Comparison of ENCODE assay signal across 8 cellular contexts in genomic region chr11:65501530-65502273, GRCh38. TPM values are rescaled to one million over a fixed set of nuclear protein-coding genes. Genes with fewer than 3 reads are reported as not detected.
DNase-seq lines count a peak whose midpoint lies in the region; ATAC-seq and TF ChIP-seq lines count a peak whose summit lies in the region.

No MANE protein-coding gene starts in this region.

- peaks cover 26 to 61% (median 36%) of the 10 kb centered on the region in 4 donors for H3K4me1 Mint-ChIP-seq in CD4-positive, alpha-beta memory T cell
- H3K4me1 Mint-ChIP-seq in CD14-positive monocyte, result peaks cover 32% of the 10 kb centered on the region

- intact Hi-C loops in CD4-positive, alpha-beta memory T cell (cut with micrococcal nuclease), result no loop called here
- intact Hi-C loops in CD14-positive monocyte (cut with micrococcal nuclease), result no loop called here

- ATAC-seq in GM21381 (IDR thresholded peaks at IDR 0.05; ENCODE audit: unreplicated experiment) (no peak), HG03280 (IDR thresholded peaks at IDR 0.05; ENCODE audit: unreplicated experiment) (no peak)

- no peak overlapping the region for H3K4me3 Mint-ChIP-seq in CD4-positive, alpha-beta memory T cell
- H3K4me3 Mint-ChIP-seq in CD14-positive monocyte, result no peak overlapping the region

- peak overlapping the region; percentile 97 for H3K27ac ChIP-seq in CD4-positive, alpha-beta memory T cell (ENCODE audit: low read depth, low read length)
- H3K27ac ChIP-seq in muscle layer of colon (ENCODE audit: low read depth, low read length), result peak overlapping the region; percentile 98

- H3K36me3 ChIP-seq in CD4-positive, alpha-beta memory T cell (ENCODE audit: insufficient read depth, low read length), result peaks cover 64% of the 10 kb centered on the region
- peaks cover 61% of the 10 kb centered on the region for H3K36me3 ChIP-seq in muscle layer of colon (ENCODE audit: insufficient read depth, low read length)

- POLR2A ChIA-PET in CD4-positive, alpha-beta memory T cell (lab: Charles Lee; ENCODE audit: partially characterized antibody), result interaction anchor here (0.9 to 27.2 kb wide), 24 partner anchors 7 to 168 kb away, joined by 3 to 3839 read pairs (median 7); partner anchors contain the start of genes DPF2, EHBP1L1, FRMD8 and MAP3K11

- H3K9me3 Mint-ChIP-seq in CD4-positive, alpha-beta memory T cell, result peaks cover 0 to 5% (median 0%) of the 10 kb centered on the region in 8 donors
- peaks cover 0 to 10% (median 0%) of the 10 kb centered on the region in 7 donors for H3K9me3 Mint-ChIP-seq in CD14-positive monocyte

- peaks cover 32 to 38% of the 10 kb centered on the region in 2 donors for H3K36me3 Mint-ChIP-seq in CD4-positive, alpha-beta memory T cell
- peaks cover 21 to 34% of the 10 kb centered on the region in 2 donors for H3K36me3 Mint-ChIP-seq in CD14-positive monocyte

- peak in 4 of 5 donors; percentile 15 to 23 (median 16) for DNase-seq in CD4-positive, alpha-beta memory T cell
- no peak for DNase-seq in LNCaP clone FGC (ENCODE audit: low read depth)
- DNase-seq in cerebellar cortex (ENCODE audit: low spot score), result peak; percentile 47
- no peak for DNase-seq in CD14-positive monocyte (ENCODE audit: low spot score)
- no peak for DNase-seq in NCI-H2196 treated with DMSO at 0.1 percent for 48 hours (lab: John Stamatoyannopoulos, UW; ENCODE audit: unreplicated experiment)

- H3K9me3 ChIP-seq in CD4-positive, alpha-beta memory T cell (ENCODE audit: control insufficient read depth in 1 of 2, low read length in 2 of 2), result no peaks in the 10 kb centered on the region
- no peaks in the 10 kb centered on the region for H3K9me3 ChIP-seq in muscle layer of colon (ENCODE audit: low read length)

- H3K4me1 ChIP-seq in CD4-positive, alpha-beta memory T cell (ENCODE audit: insufficient read depth, low read length), result peaks cover 35% of the 10 kb centered on the region
- peaks cover 30% of the 10 kb centered on the region for H3K4me1 ChIP-seq in muscle layer of colon (ENCODE audit: insufficient read depth, low read length)

- H3K27me3 ChIP-seq in CD4-positive, alpha-beta memory T cell (ENCODE audit: insufficient read depth, low read length), result no peaks in the 10 kb centered on the region
- no peaks in the 10 kb centered on the region for H3K27me3 ChIP-seq in muscle layer of colon (ENCODE audit: control insufficient read depth in 1 of 2, insufficient read depth in 2 of 2, low read length in 2 of 2)

- CTCF ChIA-PET in CD4-positive, alpha-beta memory T cell (lab: Charles Lee; ENCODE audit: partially characterized antibody), result interaction anchor here (1.1 to 8.5 kb wide), 8 partner anchors 9 to 87 kb away, joined by 3 to 192 read pairs (median 6); partner anchors contain the start of genes NEAT1 and SCYL1

- peak overlapping the region in 1 of 7 donors; percentile 75 for H3K27ac Mint-ChIP-seq in CD4-positive, alpha-beta memory T cell
- peak overlapping the region in 1 of 7 donors; percentile 90 for H3K27ac Mint-ChIP-seq in CD14-positive monocyte

- peaks cover 0 to 3% of the 10 kb centered on the region in 2 donors for H3K27me3 Mint-ChIP-seq in CD4-positive, alpha-beta memory T cell
- peaks cover 0 to 2% (median 0%) of the 10 kb centered on the region in 3 donors for H3K27me3 Mint-ChIP-seq in CD14-positive monocyte (ENCODE audit: low read depth in 3 of 3)

- H3K4me3 ChIP-seq in CD4-positive, alpha-beta memory T cell (ENCODE audit: low read length in 2 of 2), result peak overlapping the region; percentile 96 to 99
- H3K4me3 ChIP-seq in LNCaP clone FGC (ENCODE audit: low read depth, low read length), result peak overlapping the region; percentile 78
- H3K4me3 ChIP-seq in muscle layer of colon (ENCODE audit: low read depth in 1 of 2, low read length in 2 of 2), result peak overlapping the region; percentile 97

- TF ChIP-seq CTCF in LNCaP clone FGC (IDR thresholded peaks at IDR 0.05; ENCODE audit: control insufficient read depth, extremely low read depth, insufficient read depth) (no peak), CD14-positive monocyte (IDR thresholded peaks at IDR 0.05) (no peak)

- peak overlapping the region; percentile 100 for H3K9ac ChIP-seq in muscle layer of colon (ENCODE audit: low read length)

RNA-seq across cellular contexts. Expression of gene MALAT1, which starts 2.9 kb away (rescaled TPM):
- over 10,000 TPM; 29,058 to 29,932 TPM for total RNA-seq in CD4-positive, alpha-beta memory T cell
- 1,000 to 10,000 TPM; 2,969 to 3,488 TPM for polyA plus RNA-seq in CD4-positive, alpha-beta memory T cell
- polyA plus RNA-seq in CD14-positive monocyte, result 100 to 1,000 TPM; 263 to 554 TPM

RNA-seq across cellular contexts. Expression of gene SCYL1, which starts 23.2 kb away (rescaled TPM):
- 10 to 100 TPM; 72.5 to 81.3 TPM for total RNA-seq in CD4-positive, alpha-beta memory T cell
- polyA plus RNA-seq in CD4-positive, alpha-beta memory T cell, result 10 to 100 TPM; 22.9 to 40.8 TPM
- polyA plus RNA-seq in CD14-positive monocyte, result 10 to 100 TPM; 18.6 to 29.7 TPM

RNA-seq across cellular contexts. Expression of gene LTBP3, which starts 56.5 kb away (rescaled TPM):
- total RNA-seq in CD4-positive, alpha-beta memory T cell, result 100 to 1,000 TPM; 201 to 211 TPM
- 10 to 100 TPM in 1 of 2 donors, 1 to 10 TPM in 1; 9.0 to 23.6 TPM for polyA plus RNA-seq in CD4-positive, alpha-beta memory T cell
- polyA plus RNA-seq in CD14-positive monocyte, result 1 to 10 TPM; 3.4 to 4.6 TPM

Comparison
In these comparisons a context has a peak if more than half of its experiments do, and no peak if none do; other contexts are left out.
1. DNase-seq: peak in CD4-positive, alpha-beta memory T cell (4 of 5) and cerebellar cortex (single experiment); none in LNCaP clone FGC (single experiment), CD14-positive monocyte (single experiment) and NCI-H2196 treated with DMSO at 0.1 percent for 48 hours (single experiment).
2. RNA of gene MALAT1, which starts 2.9 kb away (polyA plus RNA-seq): 2,969 to 3,488 TPM in CD4-positive, alpha-beta memory T cell; 263 to 554 TPM in CD14-positive monocyte; every median in the first group is over 4 times any median in the second.
3. Peak in every context shown above with its lines, with median percentiles within 50 percentile points of each other: H3K4me3 ChIP-seq.